In the genomic region with DNA sequence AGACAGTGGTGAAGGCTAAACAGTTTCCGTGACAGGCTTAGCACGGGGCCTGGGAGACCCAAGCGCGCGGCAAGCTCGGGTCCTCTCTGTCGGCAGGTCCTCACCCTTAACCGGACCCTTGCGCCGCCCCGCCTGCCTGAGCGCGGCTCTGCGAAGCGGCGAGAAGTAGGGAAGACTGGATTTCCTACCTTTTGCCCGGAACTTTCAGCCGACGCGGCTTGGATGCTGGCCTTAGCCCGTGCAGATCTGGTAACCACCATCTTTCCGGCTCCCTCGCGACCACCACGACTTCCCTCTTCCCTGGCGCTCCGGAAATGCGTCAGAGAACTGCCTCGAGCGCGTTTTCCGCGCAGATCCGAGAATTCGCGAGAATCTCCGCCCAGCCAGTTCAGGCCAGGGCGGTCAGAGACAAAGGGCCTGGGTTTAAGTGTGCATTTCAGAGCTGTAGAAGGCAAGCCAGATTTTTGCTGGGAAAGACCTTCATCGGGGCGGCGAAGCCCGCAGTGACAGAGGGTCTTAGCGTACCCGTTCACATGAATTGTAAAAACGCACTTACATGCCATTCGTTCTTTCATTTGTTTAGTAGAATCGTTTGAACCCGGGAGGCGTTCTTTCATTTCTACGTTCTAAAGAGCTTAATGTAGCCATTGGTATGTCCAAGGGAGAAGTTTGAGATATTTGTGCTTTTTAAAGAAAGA, we compare ENCODE assay signal across 8 cellular contexts. TPM values are rescaled to one million over a fixed set of nuclear protein-coding genes. Genes with fewer than 3 reads are reported as not detected.
DNase-seq lines count a peak whose midpoint lies in the region; ATAC-seq, FAIRE-seq and TF ChIP-seq lines count a peak whose summit lies in the region.

A gene with protein sequence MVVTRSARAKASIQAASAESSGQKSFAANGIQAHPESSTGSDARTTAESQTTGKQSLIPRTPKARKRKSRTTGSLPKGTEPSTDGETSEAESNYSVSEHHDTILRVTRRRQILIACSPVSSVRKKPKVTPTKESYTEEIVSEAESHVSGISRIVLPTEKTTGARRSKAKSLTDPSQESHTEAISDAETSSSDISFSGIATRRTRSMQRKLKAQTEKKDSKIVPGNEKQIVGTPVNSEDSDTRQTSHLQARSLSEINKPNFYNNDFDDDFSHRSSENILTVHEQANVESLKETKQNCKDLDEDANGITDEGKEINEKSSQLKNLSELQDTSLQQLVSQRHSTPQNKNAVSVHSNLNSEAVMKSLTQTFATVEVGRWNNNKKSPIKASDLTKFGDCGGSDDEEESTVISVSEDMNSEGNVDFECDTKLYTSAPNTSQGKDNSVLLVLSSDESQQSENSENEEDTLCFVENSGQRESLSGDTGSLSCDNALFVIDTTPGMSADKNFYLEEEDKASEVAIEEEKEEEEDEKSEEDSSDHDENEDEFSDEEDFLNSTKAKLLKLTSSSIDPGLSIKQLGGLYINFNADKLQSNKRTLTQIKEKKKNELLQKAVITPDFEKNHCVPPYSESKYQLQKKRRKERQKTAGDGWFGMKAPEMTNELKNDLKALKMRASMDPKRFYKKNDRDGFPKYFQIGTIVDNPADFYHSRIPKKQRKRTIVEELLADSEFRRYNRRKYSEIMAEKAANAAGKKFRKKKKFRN (minus strand): TSS at position 318 of the 698 bp plus-strand sequence. CDS start 58 bp downstream, at position 260.

- ATAC-seq in HG02884 (IDR thresholded peaks at IDR 0.05; ENCODE audit: unreplicated experiment) (peak; percentile 98), left ventricle myocardium superior (peak; percentile 99), psoas muscle (peak; percentile 95 to 97 (median 96))

- peak; percentile 95 for DNase-seq in NCI-H1694 (lab: John Stamatoyannopoulos, UW)
- DNase-seq in T-helper 2 cell: peak; percentile 56 to 95 (median 80)
- DNase-seq in left ventricle myocardium superior: peak; percentile 92
- peak; percentile 90 to 95 for DNase-seq in psoas muscle
- peak; percentile 96 for DNase-seq in urothelium cell line (ENCODE audit: low spot score)

- TF ChIP-seq POLR2A in GM15510 (IDR thresholded peaks at IDR 0.05; ENCODE audit: borderline replicate concordance, extremely low read depth, insufficient read length): peak; percentile 95

- peak within 1 kb of the TSS; percentile 94 for H3K4me3 ChIP-seq in psoas muscle

- H3K9me3 ChIP-seq in psoas muscle: no peaks in the 10 kb centered on the region

- peaks cover 23% of the 10 kb centered on the region for H3K4me1 ChIP-seq in psoas muscle

- no peaks in the 10 kb centered on the region for H3K27me3 ChIP-seq in psoas muscle (ENCODE audit: insufficient read depth in 3 of 3, low read length in 2 of 3)

- FAIRE-seq in urothelium cell line (lab: Jason Lieb, UNC): no peak

- TF ChIP-seq CTCF in psoas muscle (IDR thresholded peaks at IDR 0.05): no peak

- H3K27ac ChIP-seq in angular gyrus (ENCODE audit: low read depth, low read length) (peak within 1 kb of the TSS; percentile 97), psoas muscle (peak within 1 kb of the TSS; percentile 94)

- intact Hi-C loops in left ventricle myocardium superior (cut with micrococcal nuclease) (no loop called here), psoas muscle (cut with DNase I) (no loop called here)

- 0% methylated on average over 49 to 50 of the region's 50 CpGs for WGBS in psoas muscle, 3 donors

- peaks cover 15 to 63% of the 10 kb centered on the region in 2 donors for H3K36me3 ChIP-seq in psoas muscle (ENCODE audit: insufficient read depth in 1 of 2, low read depth in 1 of 2)

RNA-seq across cellular contexts. Expression of the gene that starts here (rescaled TPM):
- total RNA-seq in left ventricle myocardium superior (42.7 TPM), psoas muscle (100 to 1,000 TPM in 1 of 4 donors, 10 to 100 TPM in 3; 41.9 to 107 (median 83.3) TPM)
- 100 to 1,000 TPM in 2 of 3 donors, 10 to 100 TPM in 1; 47.8 to 145 (median 115) TPM for polyA plus RNA-seq in psoas muscle

Comparison
In these comparisons a context has a peak if more than half of its experiments do, and no peak if none do; other contexts are left out.
1. Peak in every context shown above with its lines: DNase-seq, ATAC-seq, H3K4me3 ChIP-seq and H3K27ac ChIP-seq.